ENCODE assay signal across 8 cellular contexts in the genomic region with DNA sequence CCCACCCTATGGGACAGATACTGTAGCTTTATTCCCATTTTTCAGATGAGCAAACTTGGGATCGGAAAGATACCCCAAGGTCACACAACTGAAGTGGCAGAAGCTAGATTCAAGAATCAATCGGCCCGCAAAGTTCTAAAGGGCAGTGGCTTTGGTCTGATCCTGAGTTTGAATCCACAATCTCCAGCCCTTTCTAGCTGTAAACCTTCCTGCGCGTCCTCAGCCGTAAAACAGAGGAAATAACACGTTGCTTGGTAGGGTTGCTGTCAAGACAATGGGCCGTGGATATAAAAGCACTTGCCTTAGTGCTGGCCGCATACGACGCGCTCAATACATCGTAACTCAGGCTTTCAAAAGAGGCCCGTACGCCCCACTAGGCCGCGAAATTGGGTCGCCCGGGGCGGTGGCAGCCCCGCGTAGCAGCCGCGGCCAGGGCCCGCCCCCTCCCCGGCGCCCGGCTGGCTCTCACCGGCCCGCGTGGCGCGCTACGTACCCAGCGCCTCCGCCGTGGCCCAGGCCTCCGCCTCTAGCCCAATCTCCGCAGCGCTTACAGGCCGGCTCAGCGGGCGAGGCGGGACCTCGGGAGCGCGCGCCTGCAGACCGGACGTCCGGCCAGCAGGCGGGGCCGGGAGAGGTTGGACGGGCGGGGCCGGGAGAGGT. TPM values are rescaled to one million over a fixed set of nuclear protein-coding genes. Genes with fewer than 3 reads are reported as not detected.
DNase-seq lines count a peak whose midpoint lies in the region; ATAC-seq and TF ChIP-seq lines count a peak whose summit lies in the region.

A gene with protein sequence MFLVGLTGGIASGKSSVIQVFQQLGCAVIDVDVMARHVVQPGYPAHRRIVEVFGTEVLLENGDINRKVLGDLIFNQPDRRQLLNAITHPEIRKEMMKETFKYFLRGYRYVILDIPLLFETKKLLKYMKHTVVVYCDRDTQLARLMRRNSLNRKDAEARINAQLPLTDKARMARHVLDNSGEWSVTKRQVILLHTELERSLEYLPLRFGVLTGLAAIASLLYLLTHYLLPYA (minus strand): TSS at position 573 of the 660 bp plus-strand sequence. CDS start 16,747 bp downstream, outside the sequence.

- H3K4me1 Mint-ChIP-seq in activated T-cell treated with anti-CD3 and anti-CD28 coated beads, Interleukin-2, amount 50 U/mL, for 24 hours (ENCODE audit: low read depth) = peaks cover 53% of the 10 kb centered on the region

- H3K4me3 ChIP-seq in Jurkat, Clone E6-1 (ENCODE audit: low read length) = peak within 1 kb of the TSS; percentile 98
- peak within 1 kb of the TSS; percentile 53 to 60 for H3K4me3 ChIP-seq in esophagus (ENCODE audit: low read depth in 1 of 2, low read length in 2 of 2)
- peak within 1 kb of the TSS; percentile 40 to 97 for H3K4me3 ChIP-seq in muscle layer of colon (ENCODE audit: low read depth in 1 of 2, low read length in 2 of 2)

- peak within 1 kb of the TSS; percentile 95 for H3K4me3 Mint-ChIP-seq in activated T-cell treated with anti-CD3 and anti-CD28 coated beads, Interleukin-2, amount 50 U/mL, for 24 hours

- peak within 1 kb of the TSS; percentile 98 for H3K27ac Mint-ChIP-seq in activated T-cell treated with anti-CD3 and anti-CD28 coated beads, Interleukin-2, amount 50 U/mL, for 24 hours

- H3K4me1 ChIP-seq in esophagus (ENCODE audit: control insufficient read depth in 2 of 2, insufficient read depth in 2 of 2, low read length in 1 of 2) (peaks cover 0 to 3% of the 10 kb centered on the region in 2 donors), muscle layer of colon (ENCODE audit: insufficient read depth, low read length) (peaks cover 11% of the 10 kb centered on the region)

- no peaks in the 10 kb centered on the region for H3K9me3 Mint-ChIP-seq in activated T-cell treated with anti-CD3 and anti-CD28 coated beads, Interleukin-2, amount 50 U/mL, for 24 hours

- H3K9me3 ChIP-seq in esophagus (ENCODE audit: control insufficient read depth in 2 of 2, insufficient read depth in 1 of 2, low read depth in 1 of 2, low read length in 1 of 2) (no peaks in the 10 kb centered on the region), muscle layer of colon (ENCODE audit: low read length) (no peaks in the 10 kb centered on the region)

- peaks cover 41% of the 10 kb centered on the region for H3K36me3 Mint-ChIP-seq in activated T-cell treated with anti-CD3 and anti-CD28 coated beads, Interleukin-2, amount 50 U/mL, for 24 hours (ENCODE audit: low read depth)

- peak; percentile 87 for ATAC-seq in GM21619 (IDR thresholded peaks at IDR 0.05; ENCODE audit: unreplicated experiment)

- H3K27me3 ChIP-seq in esophagus (ENCODE audit: control insufficient read depth in 1 of 2, insufficient read depth in 2 of 2, low read length in 2 of 2) (no peaks in the 10 kb centered on the region), muscle layer of colon (ENCODE audit: control insufficient read depth in 1 of 2, insufficient read depth in 2 of 2, low read length in 2 of 2) (no peaks in the 10 kb centered on the region)

- H3K36me3 ChIP-seq in esophagus (ENCODE audit: control insufficient read depth in 2 of 2, insufficient read depth in 2 of 2, low read length in 1 of 2) = no peaks in the 10 kb centered on the region
- no peaks in the 10 kb centered on the region for H3K36me3 ChIP-seq in muscle layer of colon (ENCODE audit: insufficient read depth, low read length)

- peak within 1 kb of the TSS; percentile 99 for H3K9ac ChIP-seq in muscle layer of colon (ENCODE audit: low read length)

- WGBS in esophagus, 2 donors = 0 to 1% methylated on average over 55 to 56 of the region's 56 CpGs

- H3K27ac ChIP-seq in esophagus (ENCODE audit: low read depth in 2 of 2, low read length in 1 of 2) = peak within 1 kb of the TSS; percentile 94 to 99
- peak within 1 kb of the TSS; percentile 88 for H3K27ac ChIP-seq in muscle layer of colon (ENCODE audit: low read depth, low read length)

- H3K27me3 Mint-ChIP-seq in activated T-cell treated with anti-CD3 and anti-CD28 coated beads, Interleukin-2, amount 50 U/mL, for 24 hours = no peaks in the 10 kb centered on the region

- DNase-seq in DMS114 treated with DMSO at 0.1 percent for 48 hours (lab: John Stamatoyannopoulos, UW; ENCODE audit: unreplicated experiment) = peak; percentile 89
- DNase-seq in Jurkat, Clone E6-1 (ENCODE audit: low read depth, low spot score) = peak; percentile 90
- DNase-seq in activated T-cell treated with anti-CD3 and anti-CD28 coated beads, Interleukin-2, amount 50 U/mL, for 24 hours = peak; percentile 92
- DNase-seq in stimulated activated CD8-positive, alpha-beta memory T cell treated with anti-CD3 and anti-CD28 coated beads, Interleukin-7, amount 100 ng/mL, for 1 hour (ENCODE audit: low read depth in 2 of 2) = peak; percentile 66 to 71

TF ChIP-seq in PFSK-1, 5 proteins besides CTCF, POLR2A, EP300 and RAD21:
- TF ChIP-seq TAF1 (IDR thresholded peaks at IDR 0.05; ENCODE audit: borderline replicate concordance, insufficient read depth, low read length) = 0 out of 2 replicates have a peak, but pooled peaks have one; percentile 20
- peak; percentile 90 for TF ChIP-seq FOXP2 (optimal IDR thresholded peaks at IDR 0.05; ENCODE audit: borderline replicate concordance, extremely low read depth, extremely low read length, insufficient read depth)
- TF ChIP-seq, protein P1, sequence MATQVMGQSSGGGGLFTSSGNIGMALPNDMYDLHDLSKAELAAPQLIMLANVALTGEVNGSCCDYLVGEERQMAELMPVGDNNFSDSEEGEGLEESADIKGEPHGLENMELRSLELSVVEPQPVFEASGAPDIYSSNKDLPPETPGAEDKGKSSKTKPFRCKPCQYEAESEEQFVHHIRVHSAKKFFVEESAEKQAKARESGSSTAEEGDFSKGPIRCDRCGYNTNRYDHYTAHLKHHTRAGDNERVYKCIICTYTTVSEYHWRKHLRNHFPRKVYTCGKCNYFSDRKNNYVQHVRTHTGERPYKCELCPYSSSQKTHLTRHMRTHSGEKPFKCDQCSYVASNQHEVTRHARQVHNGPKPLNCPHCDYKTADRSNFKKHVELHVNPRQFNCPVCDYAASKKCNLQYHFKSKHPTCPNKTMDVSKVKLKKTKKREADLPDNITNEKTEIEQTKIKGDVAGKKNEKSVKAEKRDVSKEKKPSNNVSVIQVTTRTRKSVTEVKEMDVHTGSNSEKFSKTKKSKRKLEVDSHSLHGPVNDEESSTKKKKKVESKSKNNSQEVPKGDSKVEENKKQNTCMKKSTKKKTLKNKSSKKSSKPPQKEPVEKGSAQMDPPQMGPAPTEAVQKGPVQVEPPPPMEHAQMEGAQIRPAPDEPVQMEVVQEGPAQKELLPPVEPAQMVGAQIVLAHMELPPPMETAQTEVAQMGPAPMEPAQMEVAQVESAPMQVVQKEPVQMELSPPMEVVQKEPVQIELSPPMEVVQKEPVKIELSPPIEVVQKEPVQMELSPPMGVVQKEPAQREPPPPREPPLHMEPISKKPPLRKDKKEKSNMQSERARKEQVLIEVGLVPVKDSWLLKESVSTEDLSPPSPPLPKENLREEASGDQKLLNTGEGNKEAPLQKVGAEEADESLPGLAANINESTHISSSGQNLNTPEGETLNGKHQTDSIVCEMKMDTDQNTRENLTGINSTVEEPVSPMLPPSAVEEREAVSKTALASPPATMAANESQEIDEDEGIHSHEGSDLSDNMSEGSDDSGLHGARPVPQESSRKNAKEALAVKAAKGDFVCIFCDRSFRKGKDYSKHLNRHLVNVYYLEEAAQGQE (IDR thresholded peaks at IDR 0.05; ENCODE audit: insufficient read depth in 1 of 2, low read depth in 2 of 2, low read length in 2 of 2) = no peak
- no peak for TF ChIP-seq SIN3A (IDR thresholded peaks at IDR 0.05; ENCODE audit: borderline replicate concordance, insufficient read depth, low read length)
- peak; percentile 70 for TF ChIP-seq POLR2AphosphoS5 (IDR thresholded peaks at IDR 0.05; ENCODE audit: low read depth, low read length)

RNA-seq across cellular contexts. Expression of the gene that starts here (rescaled TPM):
- polyA plus RNA-seq in Jurkat, Clone E6-1 (2012; ENCODE audit: insufficient read depth, insufficient read length) = 47.0 TPM
- polyA plus RNA-seq in PFSK-1 (2012; ENCODE audit: insufficient read length, low read depth) = 60.2 TPM
- 10 to 100 TPM; 11.8 to 15.8 TPM for polyA plus RNA-seq in esophagus

Comparison
In these comparisons a context has a peak if more than half of its experiments do, and no peak if none do; other contexts are left out.
1. Peak in every context shown above with its lines: DNase-seq, ATAC-seq, H3K4me3 ChIP-seq and H3K27ac ChIP-seq.